ENCODE assay signal across 1 cellular context in genomic region chr2:11160731-11161455, GRCh38.
TF ChIP-seq lines count a peak whose summit lies in the region.

No MANE protein-coding gene starts in this region.

TF ChIP-seq in WTC11, 78 proteins besides CTCF, POLR2A, EP300 and RAD21 (continued from another document):
- TF ChIP-seq HMGXB4 (CRISPR knock-in tag; IDR thresholded peaks at IDR 0.05): no peak
TF ChIP-seq in WTC11: peak in this region for 0.
